ENCODE assay signal across 1 cellular context in genomic region chr13:51556740-51557139, GRCh38.
TF ChIP-seq lines count a peak whose summit lies in the region.

No MANE protein-coding gene starts in this region.

TF ChIP-seq in H1, 55 proteins besides CTCF, POLR2A, EP300 and RAD21:
- TF ChIP-seq SIN3A (conservative IDR thresholded peaks at IDR 0.05 in 1 of 2, IDR thresholded peaks at IDR 0.05 in 1 of 2; ENCODE audit: low read depth in 1 of 2, low read length in 2 of 2) (no peak), E2F6 (IDR thresholded peaks at IDR 0.05) (no peak), KDM5A (IDR thresholded peaks at IDR 0.05; ENCODE audit: low read length) (no peak), MAX (IDR thresholded peaks at IDR 0.05) (no peak), CHD7 (IDR thresholded peaks at IDR 0.05; ENCODE audit: insufficient replicate concordance, low read length) (no peak), RFX5 (IDR thresholded peaks at IDR 0.05; ENCODE audit: borderline replicate concordance, low read depth, low read length) (no peak), JUN (IDR thresholded peaks at IDR 0.05; ENCODE audit: low read depth, low read length) (no peak), EGR1 (IDR thresholded peaks at IDR 0.05; ENCODE audit: borderline replicate concordance, low read depth, low read length) (no peak), USF2 (IDR thresholded peaks at IDR 0.05; ENCODE audit: low read length) (no peak), CHD1 (IDR thresholded peaks at IDR 0.05; ENCODE audit: low read depth, low read length) (no peak), HDAC2 (IDR thresholded peaks at IDR 0.05; ENCODE audit: borderline replicate concordance in 1 of 2, low read depth in 2 of 2, low read length in 2 of 2) (no peak), BCL11A (IDR thresholded peaks at IDR 0.05; ENCODE audit: low read depth in 2 of 2, low read length in 2 of 2) (no peak), SP1 (IDR thresholded peaks at IDR 0.05; ENCODE audit: low read depth, low read length) (no peak), RNF2 (IDR thresholded peaks at IDR 0.05; ENCODE audit: borderline replicate concordance, low read depth, low read length, missing control alignments, poor library complexity, severe bottlenecking) (no peak), CREB1 (IDR thresholded peaks at IDR 0.05) (no peak), ASH2L (IDR thresholded peaks at IDR 0.05; ENCODE audit: low read length) (no peak), PHF8 (conservative IDR thresholded peaks at IDR 0.05; ENCODE audit: low read depth, low read length) (no peak), BRCA1 (IDR thresholded peaks at IDR 0.05; ENCODE audit: low read depth, low read length) (no peak), GTF2F1 (IDR thresholded peaks at IDR 0.05; ENCODE audit: borderline replicate concordance, low read depth, low read length) (no peak)
